ENCODE assay signal across 17 cellular contexts in the genomic region with DNA sequence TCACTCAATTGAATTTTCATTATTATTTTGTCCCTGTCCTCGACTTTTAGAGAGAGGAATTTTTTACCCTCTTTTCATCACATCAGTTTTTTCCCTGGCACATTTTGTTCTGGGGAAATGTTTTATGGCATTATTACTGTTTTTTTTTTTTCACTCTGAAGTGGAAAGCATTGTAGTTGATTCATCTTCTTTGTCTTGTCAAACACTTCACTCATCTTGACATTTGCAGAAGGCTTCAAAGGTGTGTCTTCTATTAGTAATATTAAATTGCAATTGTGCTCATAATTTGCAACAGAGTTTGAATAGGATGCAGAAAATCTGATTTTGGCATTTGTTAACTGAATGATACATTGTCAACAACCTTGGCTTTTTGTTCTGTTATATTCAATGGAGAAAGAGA.
DNase-seq lines count a peak whose midpoint lies in the region; TF ChIP-seq lines count a peak whose summit lies in the region.
"Had no signal": no experiment of that assay in that cellular context is flagged by ENCODE, and none has a peak within 500 bp of the region (broad histone marks: within the 10 kb centered on the region; RNA-seq: fewer than 3 reads in every experiment).

No MANE protein-coding gene starts in this region.

- no peaks in the 10 kb centered on the region for H3F3A ChIP-seq in neural cell (ENCODE audit: insufficient read depth, low read length, poor library complexity, severe bottlenecking)

- no peaks in the 10 kb centered on the region for H4K20me1 ChIP-seq in neural cell (ENCODE audit: insufficient read depth)
- H4K20me1 ChIP-seq: BLaER1 treated with 17β-estradiol and CSF1 and Interleukin-3, amounts not matched to agents 10 nM and 100 nM had no signal

- H3K9ac ChIP-seq in neural cell (ENCODE audit: low read length): peak overlapping the region; percentile 12
- H3K9ac ChIP-seq: BLaER1 treated with 17β-estradiol and CSF1 and Interleukin-3, amounts not matched to agents 10 nM and 100 nM had no signal

- no peak overlapping the region for H3K4me2 ChIP-seq in neural cell (ENCODE audit: low read length)
- H3K4me2 ChIP-seq: A549; BLaER1 treated with 17β-estradiol and CSF1 and Interleukin-3, amounts not matched to agents 10 nM and 100 nM had no signal

- no peak for TF ChIP-seq CTCF in neural cell (IDR thresholded peaks at IDR 0.05; ENCODE audit: poor library complexity, severe bottlenecking)

- no peaks in the 10 kb centered on the region for H3K36me3 ChIP-seq in neural cell (ENCODE audit: insufficient read depth, low read length)
- H3K36me3 ChIP-seq: BLaER1 treated with 17β-estradiol and CSF1 and Interleukin-3, amounts not matched to agents 10 nM and 100 nM had no signal

- no peak overlapping the region for H2AFZ ChIP-seq in neural cell (ENCODE audit: low read depth, low read length)

- H3K79me2 ChIP-seq in neural cell (replicated peaks; ENCODE audit: insufficient read depth, low read length): no peaks in the 10 kb centered on the region

- H3K9me2 ChIP-seq in neural cell (ENCODE audit: insufficient read depth, low read length): no peaks in the 10 kb centered on the region

- no peak for TF ChIP-seq RAD21 in neural cell (conservative IDR thresholded peaks at IDR 0.05)

- peak; percentile 93 for TF ChIP-seq EP300 in neural cell (conservative IDR thresholded peaks at IDR 0.05; ENCODE audit: poor library complexity, severe bottlenecking)

- H3K27me3 ChIP-seq in neural cell (ENCODE audit: insufficient read depth, low read depth, low read length): no peaks in the 10 kb centered on the region

- peak overlapping the region; percentile 74 for H3K27ac ChIP-seq in neural cell (ENCODE audit: low read length)
- H3K27ac ChIP-seq: 22Rv1; A549; BLaER1 treated with 17β-estradiol and CSF1 and Interleukin-3, amounts not matched to agents 10 nM and 100 nM; C4-2B had no signal

- DNase-seq in DMS53 (lab: John Stamatoyannopoulos, UW) (peak; percentile 2), DMS53 treated with DMSO at 0.1 percent for 48 hours (lab: John Stamatoyannopoulos, UW; ENCODE audit: unreplicated experiment) (no peak), putamen (ENCODE audit: low spot score) (peak; percentile 11), NCI-H2081 treated with DMSO at 0.1 percent for 48 hours (lab: John Stamatoyannopoulos, UW) (no peak), activated gamma-delta T cell treated with Interleukin-2 at 50 U/mL for 16 hours (no peak)
- DNase-seq: AML-193; Caco-2; Calu3; CD4-positive, alpha-beta T cell; CD8-positive, alpha-beta T cell; DMS79 treated with DMSO at 0.1 percent for 48 hours; GF-D8 had no signal

- no peaks in the 10 kb centered on the region for H3K9me3 ChIP-seq in neural cell (ENCODE audit: low read length)
- H3K9me3 ChIP-seq: A549; BLaER1 treated with 17β-estradiol and CSF1 and Interleukin-3, amounts not matched to agents 10 nM and 100 nM; Caco-2 had no signal

- no peak overlapping the region for H3K4me3 ChIP-seq in neural cell (ENCODE audit: low read length)
- H3K4me3 ChIP-seq: A549; BLaER1 treated with 17β-estradiol and CSF1 and Interleukin-3, amounts not matched to agents 10 nM and 100 nM had no signal

TF ChIP-seq in neural cell, 6 proteins besides CTCF, POLR2A, EP300 and RAD21:
- TF ChIP-seq TAF1 (IDR thresholded peaks at IDR 0.05; ENCODE audit: low read depth) (no peak), POLR2AphosphoS5 (IDR thresholded peaks at IDR 0.05) (peak; percentile 48)

Comparison
In these comparisons a context has a peak if more than half of its experiments do, and no peak if none do; other contexts are left out.
1. DNase-seq: peak in DMS53 (single experiment) and putamen (single experiment); none in DMS53 treated with DMSO at 0.1 percent for 48 hours (single experiment), NCI-H2081 treated with DMSO at 0.1 percent for 48 hours (single experiment) and activated gamma-delta T cell treated with Interleukin-2 at 50 U/mL for 16 hours (single experiment).